1 cellular context compared by ENCODE assay signal in the genomic region with DNA sequence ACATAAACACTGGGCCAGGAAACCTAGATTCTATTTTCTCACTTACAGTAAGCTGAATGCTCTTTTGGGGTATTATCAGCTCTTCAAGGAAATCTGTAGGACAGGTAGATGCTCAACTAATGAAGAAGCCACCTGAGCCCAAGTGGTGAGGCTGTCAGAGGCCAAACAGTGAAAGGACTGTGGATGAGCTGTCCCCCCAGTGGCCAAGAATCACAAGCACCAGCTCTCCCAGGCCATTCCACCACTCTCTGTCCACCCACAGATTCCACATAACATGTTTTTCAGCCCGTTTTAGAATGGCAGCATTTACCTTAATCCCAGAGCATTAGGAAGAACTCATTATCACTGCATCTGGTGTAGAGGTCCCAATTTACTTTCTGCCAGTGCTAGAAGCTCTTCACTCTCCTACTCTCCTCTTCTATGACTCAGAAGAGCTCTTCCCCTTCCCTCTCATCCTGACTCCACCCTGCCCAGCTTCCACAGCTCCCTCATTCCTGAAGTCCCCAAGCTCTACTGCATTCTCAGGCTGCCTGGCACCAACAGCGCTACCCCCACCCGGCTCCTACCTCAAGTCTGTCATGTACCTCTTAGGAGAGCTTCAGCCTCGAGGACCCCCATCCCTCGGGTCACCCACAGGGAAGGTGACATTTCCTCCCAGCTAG.
TF ChIP-seq lines count a peak whose summit lies in the region.

No MANE protein-coding gene starts in this region.

TF ChIP-seq in WTC11, 78 proteins besides CTCF, POLR2A, EP300 and RAD21 (continued from another document):
- TF ChIP-seq, protein P1, sequence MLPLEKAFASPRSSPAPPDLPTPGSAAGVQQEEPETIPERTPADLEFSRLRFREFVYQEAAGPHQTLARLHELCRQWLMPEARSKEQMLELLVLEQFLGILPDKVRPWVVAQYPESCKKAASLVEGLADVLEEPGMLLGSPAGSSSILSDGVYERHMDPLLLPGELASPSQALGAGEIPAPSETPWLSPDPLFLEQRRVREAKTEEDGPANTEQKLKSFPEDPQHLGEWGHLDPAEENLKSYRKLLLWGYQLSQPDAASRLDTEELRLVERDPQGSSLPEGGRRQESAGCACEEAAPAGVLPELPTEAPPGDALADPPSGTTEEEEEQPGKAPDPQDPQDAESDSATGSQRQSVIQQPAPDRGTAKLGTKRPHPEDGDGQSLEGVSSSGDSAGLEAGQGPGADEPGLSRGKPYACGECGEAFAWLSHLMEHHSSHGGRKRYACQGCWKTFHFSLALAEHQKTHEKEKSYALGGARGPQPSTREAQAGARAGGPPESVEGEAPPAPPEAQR (CRISPR knock-in tag; IDR thresholded peaks at IDR 0.05) = no peak
- TF ChIP-seq, protein P2, sequence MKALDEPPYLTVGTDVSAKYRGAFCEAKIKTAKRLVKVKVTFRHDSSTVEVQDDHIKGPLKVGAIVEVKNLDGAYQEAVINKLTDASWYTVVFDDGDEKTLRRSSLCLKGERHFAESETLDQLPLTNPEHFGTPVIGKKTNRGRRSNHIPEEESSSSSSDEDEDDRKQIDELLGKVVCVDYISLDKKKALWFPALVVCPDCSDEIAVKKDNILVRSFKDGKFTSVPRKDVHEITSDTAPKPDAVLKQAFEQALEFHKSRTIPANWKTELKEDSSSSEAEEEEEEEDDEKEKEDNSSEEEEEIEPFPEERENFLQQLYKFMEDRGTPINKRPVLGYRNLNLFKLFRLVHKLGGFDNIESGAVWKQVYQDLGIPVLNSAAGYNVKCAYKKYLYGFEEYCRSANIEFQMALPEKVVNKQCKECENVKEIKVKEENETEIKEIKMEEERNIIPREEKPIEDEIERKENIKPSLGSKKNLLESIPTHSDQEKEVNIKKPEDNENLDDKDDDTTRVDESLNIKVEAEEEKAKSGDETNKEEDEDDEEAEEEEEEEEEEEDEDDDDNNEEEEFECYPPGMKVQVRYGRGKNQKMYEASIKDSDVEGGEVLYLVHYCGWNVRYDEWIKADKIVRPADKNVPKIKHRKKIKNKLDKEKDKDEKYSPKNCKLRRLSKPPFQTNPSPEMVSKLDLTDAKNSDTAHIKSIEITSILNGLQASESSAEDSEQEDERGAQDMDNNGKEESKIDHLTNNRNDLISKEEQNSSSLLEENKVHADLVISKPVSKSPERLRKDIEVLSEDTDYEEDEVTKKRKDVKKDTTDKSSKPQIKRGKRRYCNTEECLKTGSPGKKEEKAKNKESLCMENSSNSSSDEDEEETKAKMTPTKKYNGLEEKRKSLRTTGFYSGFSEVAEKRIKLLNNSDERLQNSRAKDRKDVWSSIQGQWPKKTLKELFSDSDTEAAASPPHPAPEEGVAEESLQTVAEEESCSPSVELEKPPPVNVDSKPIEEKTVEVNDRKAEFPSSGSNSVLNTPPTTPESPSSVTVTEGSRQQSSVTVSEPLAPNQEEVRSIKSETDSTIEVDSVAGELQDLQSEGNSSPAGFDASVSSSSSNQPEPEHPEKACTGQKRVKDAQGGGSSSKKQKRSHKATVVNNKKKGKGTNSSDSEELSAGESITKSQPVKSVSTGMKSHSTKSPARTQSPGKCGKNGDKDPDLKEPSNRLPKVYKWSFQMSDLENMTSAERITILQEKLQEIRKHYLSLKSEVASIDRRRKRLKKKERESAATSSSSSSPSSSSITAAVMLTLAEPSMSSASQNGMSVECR (CRISPR knock-in tag; IDR thresholded peaks at IDR 0.05; ENCODE audit: borderline replicate concordance) = no peak
TF ChIP-seq in WTC11: peak in this region for 0.
